In genomic region chr20:31949877-31950646, GRCh38 we compare ENCODE assay signal across 1 cellular context.
TF ChIP-seq lines count a peak whose summit lies in the region.

No MANE protein-coding gene starts in this region.

TF ChIP-seq in K562, 482 proteins besides CTCF, POLR2A, EP300 and RAD21 (continued from another document and continues in another):
- TF ChIP-seq ZMIZ1 (IDR thresholded peaks at IDR 0.05; ENCODE audit: low read depth in 2 of 2, low read length in 2 of 2): peak in 1 of 2 experiments; percentile 92; a peak in 2 of 4 replicates
- TF ChIP-seq AFF1 (IDR thresholded peaks at IDR 0.05; ENCODE audit: low read depth in 1 of 2, partially characterized antibody in 2 of 2): no peak
- no peak for TF ChIP-seq PURB (CRISPR knock-in tag; IDR thresholded peaks at IDR 0.05; ENCODE audit: low read depth)
- TF ChIP-seq CGGBP1 (CRISPR knock-in tag; IDR thresholded peaks at IDR 0.05): no peak
- TF ChIP-seq CLOCK (CRISPR knock-in tag; IDR thresholded peaks at IDR 0.05; ENCODE audit: borderline replicate concordance): no peak
- TF ChIP-seq ILF3 (IDR thresholded peaks at IDR 0.05; ENCODE audit: borderline replicate concordance): no peak
- TF ChIP-seq TFE3 (CRISPR knock-in tag; IDR thresholded peaks at IDR 0.05): no peak
- no peak for TF ChIP-seq STAT5B (CRISPR knock-in tag; IDR thresholded peaks at IDR 0.05)
- no peak for TF ChIP-seq ZNF253 (CRISPR knock-in tag; conservative IDR thresholded peaks at IDR 0.05)
- no peak for TF ChIP-seq CREB3 (tag; conservative IDR thresholded peaks at IDR 0.05; ENCODE audit: low read depth)
- TF ChIP-seq ZNF655 (CRISPR knock-in tag; IDR thresholded peaks at IDR 0.05): no peak
- no peak for TF ChIP-seq ZBTB12 (CRISPR knock-in tag; IDR thresholded peaks at IDR 0.05)
- no peak for TF ChIP-seq FOXK1 (CRISPR knock-in tag; IDR thresholded peaks at IDR 0.05; ENCODE audit: borderline replicate concordance)
- TF ChIP-seq GATAD2B (IDR thresholded peaks at IDR 0.05; ENCODE audit: borderline replicate concordance): no peak
- no peak for TF ChIP-seq ZNF184 (CRISPR knock-in tag; IDR thresholded peaks at IDR 0.05)
- no peak for TF ChIP-seq CBX5 (IDR thresholded peaks at IDR 0.05; ENCODE audit: borderline replicate concordance, low read depth)
- TF ChIP-seq FOXP4 (CRISPR knock-in tag; IDR thresholded peaks at IDR 0.05; ENCODE audit: borderline replicate concordance): no peak
- peak; percentile 95 for TF ChIP-seq POLR2AphosphoS5 (IDR thresholded peaks at IDR 0.05; ENCODE audit: control insufficient read depth, insufficient read depth, low read depth, low read length)
- TF ChIP-seq XRCC5 (IDR thresholded peaks at IDR 0.05; ENCODE audit: low read depth, low read length): no peak
- TF ChIP-seq ZNF217 (CRISPR knock-in tag; IDR thresholded peaks at IDR 0.05): no peak
- TF ChIP-seq GATA2 (CRISPR knock-in tag; IDR thresholded peaks at IDR 0.05): peak; percentile 96
- TF ChIP-seq RHOXF2B (CRISPR knock-in tag; conservative IDR thresholded peaks at IDR 0.05): no peak
- no peak for TF ChIP-seq POLR2G (IDR thresholded peaks at IDR 0.05; ENCODE audit: low read depth, low read length)
- TF ChIP-seq CBFA2T2 (conservative IDR thresholded peaks at IDR 0.05): peak; percentile 93
- TF ChIP-seq SIRT6 (IDR thresholded peaks at IDR 0.05; ENCODE audit: low read depth, low read length): no peak
- 0 out of 2 replicates have a peak, but pooled peaks have one; percentile 9 for TF ChIP-seq VEZF1 (CRISPR knock-in tag; IDR thresholded peaks at IDR 0.05)
- TF ChIP-seq TAL1 (IDR thresholded peaks at IDR 0.05): peak; percentile 90
- TF ChIP-seq ARNT (IDR thresholded peaks at IDR 0.05): no peak
- no peak for TF ChIP-seq ZBTB33 (CRISPR knock-in tag; IDR thresholded peaks at IDR 0.05)
- no peak for TF ChIP-seq KLF1 (tag; IDR thresholded peaks at IDR 0.05)
- TF ChIP-seq PKNOX1 (IDR thresholded peaks at IDR 0.05): peak; percentile 77
- TF ChIP-seq RAD51 (IDR thresholded peaks at IDR 0.05; ENCODE audit: borderline replicate concordance, low read depth): no peak
- TF ChIP-seq KAT2B (IDR thresholded peaks at IDR 0.05; ENCODE audit: low read depth, low read length): no peak
- no peak for TF ChIP-seq NFATC3 (IDR thresholded peaks at IDR 0.05)
